22 cellular contexts compared by ENCODE assay signal in the genomic region with DNA sequence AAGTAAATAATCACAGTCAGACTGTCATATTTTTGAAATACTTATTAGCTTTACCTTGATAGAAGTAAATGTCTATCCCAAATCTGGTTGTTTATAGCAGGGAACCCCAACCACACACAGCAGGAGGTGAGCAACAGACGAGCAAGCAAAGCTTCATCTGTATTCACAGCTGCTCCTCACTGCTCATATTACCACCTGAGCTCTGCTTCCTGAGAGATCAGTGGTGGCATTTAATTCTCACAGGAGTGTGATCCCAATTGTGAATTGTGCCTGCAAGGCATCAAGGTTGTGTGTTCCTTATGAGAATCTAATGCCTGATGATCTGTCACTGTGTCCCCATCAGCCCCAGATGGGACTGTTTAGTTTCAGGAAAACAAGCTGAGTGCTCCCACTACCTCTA.
A peak's percentile ranks its signal among the peaks of the same experiment; 100 is the strongest.
DNase-seq lines count a peak whose midpoint lies in the region; FAIRE-seq and TF ChIP-seq lines count a peak whose summit lies in the region.
"Had no signal": no experiment of that assay in that cellular context is flagged by ENCODE, and none has a peak within 500 bp of the region (broad histone marks: within the 10 kb centered on the region; RNA-seq: fewer than 3 reads in every experiment).

No MANE protein-coding gene starts in this region.

- peaks cover 5% of the 10 kb centered on the region for H3K36me3 ChIP-seq in ACC112 (ENCODE audit: insufficient read depth, low read length)
- no peaks in the 10 kb centered on the region for H3K36me3 ChIP-seq in HEK293 (ENCODE audit: control insufficient read depth in 2 of 2, insufficient read depth in 1 of 2, low read length in 2 of 2)
- H3K36me3 ChIP-seq in SJCRH30 = no peaks in the 10 kb centered on the region
- no peaks in the 10 kb centered on the region for H3K36me3 ChIP-seq in keratinocyte (ENCODE audit: control insufficient read depth in 2 of 2, extremely low read depth in 1 of 2, insufficient read depth in 2 of 2, low read length in 2 of 2)
- H3K36me3 ChIP-seq in osteoblast (ENCODE audit: insufficient read depth, low read length) = no peaks in the 10 kb centered on the region
- H3K36me3 ChIP-seq: lower lobe of right lung, ovary, WERI-Rb-1 had no signal

- H3K27ac ChIP-seq in ACC112 (ENCODE audit: low read depth, low read length) (peak overlapping the region; percentile 92), HEK293 (ENCODE audit: extremely low read depth, low read depth, low read length) (no peak overlapping the region), SJCRH30 (no peak overlapping the region), keratinocyte (ENCODE audit: control insufficient read depth, insufficient read depth, low read length) (peak overlapping the region; percentile 79), osteoblast (ENCODE audit: low read depth, low read length) (no peak overlapping the region)
- H3K27ac ChIP-seq: lower lobe of right lung, ovary, WERI-Rb-1 had no signal

- dilution Hi-C loops in keratinocyte (cut with MboI; ENCODE audit: extremely low pct_ligation_motif_present, low sequenced_read_pairs) = no loop called here

- peak; percentile 85 for FAIRE-seq in keratinocyte (lab: Jason Lieb, UNC)
- no peak for FAIRE-seq in urothelium cell line (lab: Jason Lieb, UNC)
- FAIRE-seq: kidney had no signal

- H3K4me1 ChIP-seq in ACC112 (ENCODE audit: control insufficient read depth, insufficient read depth, low read length, unreplicated experiment) (peaks cover 35% of the 10 kb centered on the region), HEK293 (ENCODE audit: control insufficient read depth, insufficient read depth, low read length) (no peaks in the 10 kb centered on the region), SJCRH30 (no peaks in the 10 kb centered on the region), keratinocyte (ENCODE audit: control insufficient read depth, extremely low read depth, insufficient read depth, low read length) (peaks cover 33% of the 10 kb centered on the region), osteoblast (ENCODE audit: insufficient read depth, low read length) (peaks cover 26% of the 10 kb centered on the region)
- H3K4me1 ChIP-seq: lower lobe of right lung had no signal

- H3K9me1 ChIP-seq in keratinocyte (ENCODE audit: control insufficient read depth, extremely low read depth, insufficient read depth, low read length) = no peaks in the 10 kb centered on the region

- POLR2A ChIA-PET in HEK293 (lab: Yijun Ruan, JAX) = no interaction called here

- no peaks in the 10 kb centered on the region for H3K9me3 ChIP-seq in HEK293 (ENCODE audit: control insufficient read depth, insufficient read depth, low read depth, low read length)
- peaks cover 5% of the 10 kb centered on the region for H3K9me3 ChIP-seq in SJCRH30 (replicated peaks)
- no peaks in the 10 kb centered on the region for H3K9me3 ChIP-seq in keratinocyte (ENCODE audit: control insufficient read depth, low read depth, low read length)
- H3K9me3 ChIP-seq in osteoblast (ENCODE audit: low read depth, low read length) = no peaks in the 10 kb centered on the region
- H3K9me3 ChIP-seq: lower lobe of right lung, mucosa of descending colon, ovary had no signal

- H3K4me2 ChIP-seq in keratinocyte (ENCODE audit: control insufficient read depth, extremely low read depth, insufficient read depth, low read depth, low read length) = peak overlapping the region; percentile 50
- no peak overlapping the region for H3K4me2 ChIP-seq in osteoblast (ENCODE audit: insufficient read depth, low read length)

- peak overlapping the region; percentile 30 for H3K9ac ChIP-seq in keratinocyte (ENCODE audit: control insufficient read depth, extremely low read depth, insufficient read depth, low read length)

- no peak overlapping the region for H2AFZ ChIP-seq in ACC112 (ENCODE audit: low read length, unreplicated experiment)
- no peak overlapping the region for H2AFZ ChIP-seq in keratinocyte (ENCODE audit: control insufficient read depth, low read length)
- no peak overlapping the region for H2AFZ ChIP-seq in osteoblast (ENCODE audit: low read length)

- H4K20me1 ChIP-seq in keratinocyte (ENCODE audit: control insufficient read depth, extremely low read depth, insufficient read depth, low read length) (no peaks in the 10 kb centered on the region), osteoblast (ENCODE audit: insufficient read depth, low read length) (peaks cover 13% of the 10 kb centered on the region)

- H3K4me3 ChIP-seq in ACC112 (ENCODE audit: low read depth, low read length) (no peak overlapping the region), HEK293 (ENCODE audit: low read depth, low read length) (no peak overlapping the region), SJCRH30 (no peak overlapping the region), keratinocyte (ENCODE audit: control insufficient read depth in 2 of 3, extremely low read depth in 1 of 3, insufficient read depth in 2 of 3, low read depth in 1 of 3, low read length in 3 of 3) (peak overlapping the region in 1 of 3 experiments; percentile 15), osteoblast (ENCODE audit: insufficient read depth, low read length) (no peak overlapping the region)
- H3K4me3 ChIP-seq: lower lobe of right lung, mucosa of descending colon, ovary had no signal

- DNase-seq in SJCRH30 (peak; percentile 47 to 68), keratinocyte (ENCODE audit: low read depth, low spot score) (peak; percentile 13), HT-29 (ENCODE audit: low spot score) (no peak), urothelium cell line (ENCODE audit: low spot score) (no peak), osteoblast (ENCODE audit: insufficient read length, low spot score, missing footprints) (no peak)
- DNase-seq: activated CD4-positive, alpha-beta T cell treated with anti-CD3 and anti-CD28 coated beads for 48 hours; activated effector memory CD4-positive, alpha-beta T cell treated with anti-CD3 and anti-CD28 coated beads, Interleukin-2, amount 50 U/mL, for 16 hours; activated T-cell treated with anti-CD3 and anti-CD28 coated beads, Interleukin-2, amount 50 U/mL, for 1 hour; CD4-positive, CD25-positive, alpha-beta regulatory T cell; erythroblast; Kasumi-1; kidney; lower lobe of right lung; mucosa of descending colon; NCI-H1048; NCI-H1694 treated with DMSO at 0.1 percent for 48 hours; NCI-H226; ovary; stimulated activated CD4-positive, alpha-beta T cell treated with anti-CD3 and anti-CD28 coated beads, Interleukin-2, amount 100 ng/mL, for 24 hours; WERI-Rb-1 had no signal

- no peak for TF ChIP-seq CTCF in HEK293 (tag by site-specific recombination; IDR thresholded peaks at IDR 0.05)
- no peak for TF ChIP-seq CTCF in keratinocyte (optimal IDR thresholded peaks at IDR 0.05 in 1 of 3, IDR thresholded peaks at IDR 0.05 in 1 of 3, conservative IDR thresholded peaks at IDR 0.05 in 1 of 3; ENCODE audit: extremely low read depth in 1 of 3, insufficient read depth in 2 of 3, low read length in 3 of 3)
- TF ChIP-seq CTCF in osteoblast (IDR thresholded peaks at IDR 0.05; ENCODE audit: extremely low read depth, low read depth, low read length) = no peak

- CTCF ChIA-PET in HEK293 (lab: Yijun Ruan, JAX) = no interaction called here

- H3K79me2 ChIP-seq in ACC112 (ENCODE audit: control insufficient read depth, insufficient read depth, low read length, unreplicated experiment) (no peaks in the 10 kb centered on the region), keratinocyte (ENCODE audit: control insufficient read depth, insufficient read depth, low read length) (peaks cover 2% of the 10 kb centered on the region), osteoblast (ENCODE audit: insufficient read depth, low read length) (no peaks in the 10 kb centered on the region)

- H3K27me3 ChIP-seq in ACC112 (ENCODE audit: insufficient read depth, low read length) (no peaks in the 10 kb centered on the region), SJCRH30 (no peaks in the 10 kb centered on the region), keratinocyte (ENCODE audit: control insufficient read depth, extremely low read depth, insufficient read depth, low read length) (no peaks in the 10 kb centered on the region), osteoblast (ENCODE audit: insufficient read depth, low read length) (no peaks in the 10 kb centered on the region)
- H3K27me3 ChIP-seq: ovary had no signal

TF ChIP-seq in HEK293, 187 proteins besides CTCF, POLR2A, EP300 and RAD21:
- TF ChIP-seq ZNF610 (tag by site-specific recombination; IDR thresholded peaks at IDR 0.05; ENCODE audit: borderline replicate concordance) (peak; percentile 96), ZNF514 (tag by site-specific recombination; IDR thresholded peaks at IDR 0.05) (no peak)

Comparison
In these comparisons a context has a peak if more than half of its experiments do, and no peak if none do; other contexts are left out.
1. H3K27ac ChIP-seq: peak in ACC112 (single experiment) and keratinocyte (single experiment); none in HEK293 (single experiment), SJCRH30 (single experiment) and osteoblast (single experiment).
2. DNase-seq: peak in SJCRH30 (2 of 2) and keratinocyte (single experiment); none in HT-29 (single experiment), urothelium cell line (single experiment) and osteoblast (single experiment).